ENCODE assay signal across 8 cellular contexts in genomic region chr2:120552800-120553471, GRCh38.
DNase-seq lines count a peak whose midpoint lies in the region; ATAC-seq and TF ChIP-seq lines count a peak whose summit lies in the region.

No MANE protein-coding gene starts in this region.

- peaks cover 15% of the 10 kb centered on the region for H3K27me3 Mint-ChIP-seq in activated CD8-positive, alpha-beta T cell treated with anti-CD3 and anti-CD28 coated beads, Interleukin-2, amount 10 ng/mL, durations not matched to agents 7 days and 5 days (ENCODE audit: low read depth)
- peaks cover 18% of the 10 kb centered on the region for H3K27me3 Mint-ChIP-seq in HFFc6 (ENCODE audit: insufficient read depth)

- TF ChIP-seq CTCF in GM12874 (IDR thresholded peaks at IDR 0.05; ENCODE audit: insufficient read depth, low read depth, low read length) (peak; percentile 52), LNCaP clone FGC (IDR thresholded peaks at IDR 0.05; ENCODE audit: control insufficient read depth, extremely low read depth, insufficient read depth) (peak; percentile 80), HFFc6 (IDR thresholded peaks at IDR 0.05) (no peak)

- no peaks in the 10 kb centered on the region for H3K4me1 Mint-ChIP-seq in activated CD8-positive, alpha-beta T cell treated with anti-CD3 and anti-CD28 coated beads, Interleukin-2, amount 10 ng/mL, durations not matched to agents 7 days and 5 days (ENCODE audit: low read depth)
- peaks cover 37% of the 10 kb centered on the region for H3K4me1 Mint-ChIP-seq in HFFc6 (ENCODE audit: low read depth)

- intact Hi-C loops in Right ventricle myocardium inferior (cut with DNase I) = loop anchor here (1.0 to 5.0 kb wide), 4 partner anchors 13 to 210 kb away; no protein-coding TSS in a partner anchor

- no peak overlapping the region for H3K4me3 Mint-ChIP-seq in activated CD8-positive, alpha-beta T cell treated with anti-CD3 and anti-CD28 coated beads, Interleukin-2, amount 10 ng/mL, durations not matched to agents 7 days and 5 days
- H3K4me3 Mint-ChIP-seq in HFFc6 = no peak overlapping the region

- DNase-seq in LNCaP clone FGC (ENCODE audit: low read depth) (peak; percentile 95), Right ventricle myocardium inferior (ENCODE audit: missing footprints) (peak; percentile 91), pons (ENCODE audit: low spot score) (peak; percentile 54), HFFc6 (no peak), cortex of kidney (lab: John Stamatoyannopoulos, UW) (no peak)
- peak; percentile 52 for DNase-seq in activated CD8-positive, alpha-beta T cell treated with anti-CD3 and anti-CD28 coated beads, Interleukin-2, amount 10 ng/mL, durations not matched to agents 7 days and 5 days

- ATAC-seq in activated CD8-positive, alpha-beta T cell treated with anti-CD3 and anti-CD28 coated beads, Interleukin-2, amount 10 ng/mL, durations not matched to agents 7 days and 5 days = peak; percentile 85
- ATAC-seq in Right ventricle myocardium inferior (peak; percentile 89), HG03108 (IDR thresholded peaks at IDR 0.05; ENCODE audit: unreplicated experiment) (no peak)

- CTCF ChIA-PET in activated CD8-positive, alpha-beta T cell treated with anti-CD3 and anti-CD28 coated beads, Interleukin-2, amount 10 ng/mL, durations not matched to agents 7 days and 5 days (lab: Charles Lee) = interaction anchor here (0.6 to 1.5 kb wide), 5 partner anchors 8 to 1138 kb away, joined by 3 to 4 read pairs (median 3); no protein-coding TSS in a partner anchor

- no peak overlapping the region for H3K27ac Mint-ChIP-seq in activated CD8-positive, alpha-beta T cell treated with anti-CD3 and anti-CD28 coated beads, Interleukin-2, amount 10 ng/mL, durations not matched to agents 7 days and 5 days
- no peak overlapping the region for H3K27ac Mint-ChIP-seq in HFFc6

- no peaks in the 10 kb centered on the region for H3K9me3 Mint-ChIP-seq in activated CD8-positive, alpha-beta T cell treated with anti-CD3 and anti-CD28 coated beads, Interleukin-2, amount 10 ng/mL, durations not matched to agents 7 days and 5 days (ENCODE audit: insufficient read depth)
- no peaks in the 10 kb centered on the region for H3K9me3 Mint-ChIP-seq in HFFc6

- H3K4me3 ChIP-seq in LNCaP clone FGC (ENCODE audit: low read depth, low read length) = no peak overlapping the region

- POLR2A ChIA-PET in activated CD8-positive, alpha-beta T cell treated with anti-CD3 and anti-CD28 coated beads, Interleukin-2, amount 10 ng/mL, durations not matched to agents 7 days and 5 days (lab: Charles Lee) = no interaction called here

- no peaks in the 10 kb centered on the region for H3K36me3 Mint-ChIP-seq in activated CD8-positive, alpha-beta T cell treated with anti-CD3 and anti-CD28 coated beads, Interleukin-2, amount 10 ng/mL, durations not matched to agents 7 days and 5 days (ENCODE audit: low read depth)
- no peaks in the 10 kb centered on the region for H3K36me3 Mint-ChIP-seq in HFFc6 (ENCODE audit: low read depth)

Comparison
In these comparisons a context has a peak if more than half of its experiments do, and no peak if none do; other contexts are left out.
1. DNase-seq: peak in LNCaP clone FGC (single experiment), activated CD8-positive, alpha-beta T cell treated with anti-CD3 and anti-CD28 coated beads, Interleukin-2, amount 10 ng/mL, durations not matched to agents 7 days and 5 days (single experiment), Right ventricle myocardium inferior (single experiment) and pons (single experiment); none in HFFc6 (single experiment) and cortex of kidney (single experiment).